8 cellular contexts compared by ENCODE assay signal in the genomic region with DNA sequence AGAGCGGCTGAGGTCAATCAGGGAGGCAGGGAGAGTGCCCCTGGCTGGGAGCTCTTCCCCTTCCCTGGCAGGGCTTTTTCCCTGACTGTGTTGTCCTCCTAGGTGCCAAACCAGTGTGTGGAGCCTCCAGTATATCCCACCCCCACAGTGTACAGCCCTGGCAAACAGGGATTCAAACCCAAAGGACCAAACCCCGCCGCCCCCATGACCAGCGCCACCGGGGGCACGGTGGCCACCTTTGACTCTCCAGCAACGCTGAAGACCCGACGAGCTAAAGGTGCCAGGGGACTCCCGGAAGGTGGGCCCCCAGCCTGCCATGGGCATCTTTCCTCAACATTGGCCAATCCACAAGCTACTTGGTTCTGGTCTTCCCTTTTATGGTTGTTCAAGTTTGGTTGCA.
"Had no signal": no experiment of that assay in that cellular context is flagged by ENCODE, and none has a peak within 500 bp of the region (broad histone marks: within the 10 kb centered on the region; RNA-seq: fewer than 3 reads in every experiment).

No MANE protein-coding gene starts in this region.

- H3K27ac Mint-ChIP-seq: HFFc6 had no signal

- H3K9ac ChIP-seq: GM23248 had no signal

- H3K4me3 Mint-ChIP-seq: HFFc6 had no signal

- DNase-seq: GM23248, GOT3, H7, HFFc6, IMR-90 had no signal

- H3K4me3 ChIP-seq: GM23248, HAP-1, K562 had no signal

- ATAC-seq: HCT116, K562 had no signal

- H3K9me3 ChIP-seq: HAP-1 had no signal
